ENCODE assay signal across 8 cellular contexts in genomic region chr19:44112802-44113137, GRCh38. TPM values are rescaled to one million over a fixed set of nuclear protein-coding genes. Genes with fewer than 3 reads are reported as not detected.
DNase-seq lines count a peak whose midpoint lies in the region; ATAC-seq and TF ChIP-seq lines count a peak whose summit lies in the region.

No MANE protein-coding gene starts in this region.

- no peak for TF ChIP-seq RAD21 in IMR-90 (IDR thresholded peaks at IDR 0.05; ENCODE audit: low read length)

- peak overlapping the region; percentile 62 for H3K4me2 ChIP-seq in IMR-90 (ENCODE audit: low read depth, low read length)

- 0 out of 2 replicates have a peak overlapping the region, but pooled peaks have one; percentile 19 for H4K5ac ChIP-seq in IMR-90 (ENCODE audit: low read depth, low read length)

- H3K36me3 Mint-ChIP-seq in chondrocyte (ENCODE audit: low read depth), result peaks cover 17% of the 10 kb centered on the region
- peaks cover 23% of the 10 kb centered on the region for H3K36me3 Mint-ChIP-seq in natural killer cell

- DNase-seq in IMR-90 (no peak), chondrocyte (ENCODE audit: low spot score) (no peak), natural killer cell (no peak), DMS 273 treated with DMSO at 0.1 percent for 48 hours (lab: John Stamatoyannopoulos, UW) (no peak)

- H3K4me3 ChIP-seq in IMR-90 (ENCODE audit: insufficient read depth, low read depth, low read length), result peak overlapping the region; percentile 67

- H3K4me3 Mint-ChIP-seq in chondrocyte (ENCODE audit: unreplicated experiment), result peak overlapping the region; percentile 94
- H3K4me3 Mint-ChIP-seq in natural killer cell, result peak overlapping the region; percentile 97

- POLR2A ChIA-PET in IMR-90 (lab: Charles Lee; ENCODE audit: unreplicated experiment), result no interaction called here

- no peak for TF ChIP-seq POLR2A in IMR-90 (IDR thresholded peaks at IDR 0.05; ENCODE audit: low read depth, low read length)

- peaks cover 10% of the 10 kb centered on the region for H3K36me3 ChIP-seq in IMR-90 (ENCODE audit: control insufficient read depth, insufficient read depth, low read length)

- dilution Hi-C loops in IMR-90 (cut with HindIII; ENCODE audit: low sequenced_read_pairs, unreplicated experiment), result no loop called here

- peak overlapping the region; percentile 83 for H3K4ac ChIP-seq in IMR-90 (ENCODE audit: low read depth, low read length)

- H3K4me1 Mint-ChIP-seq in chondrocyte (ENCODE audit: low read depth) (peaks cover 21% of the 10 kb centered on the region), natural killer cell (peaks cover 23 to 31% of the 10 kb centered on the region in 2 donors)

- TF ChIP-seq CTCF in IMR-90 (conservative IDR thresholded peaks at IDR 0.05; ENCODE audit: low read depth, low read length), result no peak
- TF ChIP-seq CTCF in chondrocyte (IDR thresholded peaks at IDR 0.05), result peak; percentile 40
- TF ChIP-seq CTCF in natural killer cell (IDR thresholded peaks at IDR 0.05), result no peak

- H4K20me1 ChIP-seq in IMR-90 (ENCODE audit: insufficient read depth, low read length), result no peaks in the 10 kb centered on the region

- H3K23ac ChIP-seq in IMR-90 (ENCODE audit: low read depth, low read length), result peak overlapping the region; percentile 50

- WGBS in IMR-90 (ENCODE audit: extremely low coverage in 2 of 2, insufficient read length in 1 of 2), 2 experiments, result 0% methylated on average over 7 of the region's 11 CpGs; no CpG with 5 or more reads in 1 of the 2 experiments

- H3K4me1 ChIP-seq in IMR-90 (ENCODE audit: control insufficient read depth, insufficient read depth, low read length), result no peaks in the 10 kb centered on the region

- peak overlapping the region; percentile 25 for H3K27ac ChIP-seq in IMR-90 (ENCODE audit: insufficient read depth, low read length)

- intact Hi-C loops in IMR-90 (cut with micrococcal nuclease) (loop anchor here (2.0 to 5.0 kb wide), 2 partner anchors 52 to 100 kb away; partner anchors contain the start of genes ZNF226 and ZNF227), natural killer cell (cut with micrococcal nuclease) (no loop called here)

- ATAC-seq in GM18498 (IDR thresholded peaks at IDR 0.05; ENCODE audit: unreplicated experiment), result peak; percentile 5
- ATAC-seq in IMR-90 (ENCODE audit: low read depth), result peak; percentile 15; the same call in 1 of the 2 replicates
- no peak for ATAC-seq in natural killer cell
- ATAC-seq in GM18861 (IDR thresholded peaks at IDR 0.05; ENCODE audit: unreplicated experiment), result no peak
- no peak for ATAC-seq in GM18907 (IDR thresholded peaks at IDR 0.05; ENCODE audit: unreplicated experiment)
- no peak for ATAC-seq in GM21576 (IDR thresholded peaks at IDR 0.05; ENCODE audit: unreplicated experiment)

- H3K18ac ChIP-seq in IMR-90 (ENCODE audit: low read depth, low read length), result no peak overlapping the region

- H3K9me3 Mint-ChIP-seq in chondrocyte (ENCODE audit: low read depth) (peaks cover 22% of the 10 kb centered on the region), natural killer cell (peaks cover 8 to 16% of the 10 kb centered on the region in 2 donors)

- no peak overlapping the region for H2BK20ac ChIP-seq in IMR-90 (ENCODE audit: low read depth, low read length)

- H2BK5ac ChIP-seq in IMR-90 (ENCODE audit: low read depth, low read length, poor library complexity, severe bottlenecking), result peak overlapping the region; percentile 18

- H3K27ac Mint-ChIP-seq in chondrocyte (ENCODE audit: unreplicated experiment) (peak overlapping the region; percentile 98), natural killer cell (peak overlapping the region; percentile 90 to 92)

- H3K27me3 Mint-ChIP-seq in chondrocyte (ENCODE audit: low read depth) (no peaks in the 10 kb centered on the region), natural killer cell (ENCODE audit: low read depth in 2 of 2) (no peaks in the 10 kb centered on the region)

- H2AFZ ChIP-seq in IMR-90 (replicated peaks; ENCODE audit: low read length, poor library complexity), result peak overlapping the region; percentile 95

- in situ Hi-C loops in IMR-90 (cut with MboI; ENCODE audit: low sequenced_read_pairs), result no loop called here

- peak overlapping the region; percentile 88 for H3K14ac ChIP-seq in IMR-90 (replicated peaks; ENCODE audit: low read depth, low read length)

- H2BK120ac ChIP-seq in IMR-90 (ENCODE audit: low read depth, low read length), result no peak overlapping the region

- H3K9me3 ChIP-seq in IMR-90 (ENCODE audit: control insufficient read depth, insufficient read depth, low read length), result peaks cover 8% of the 10 kb centered on the region

- no TSS peak for BruUV-seq in IMR-90 (replicated peaks; lab: Mats Ljungman, UMichigan)

- peak overlapping the region; percentile 12 for H2AK9ac ChIP-seq in IMR-90 (replicated peaks; ENCODE audit: low read depth, low read length, poor library complexity)

- H3K56ac ChIP-seq in IMR-90 (ENCODE audit: extremely low read depth, insufficient read depth, low read length), result peak overlapping the region; percentile 48

- CTCF ChIA-PET in IMR-90 (lab: Yijun Ruan, JAX), result no interaction called here

- H4K91ac ChIP-seq in IMR-90 (ENCODE audit: insufficient read depth, low read depth, low read length), result no peak overlapping the region

- H3K9ac ChIP-seq in IMR-90 (ENCODE audit: low read depth, low read length), result peak overlapping the region; percentile 63

- no peak overlapping the region for H2AK5ac ChIP-seq in IMR-90 (ENCODE audit: low read depth, low read length)

- no peaks in the 10 kb centered on the region for H3K27me3 ChIP-seq in IMR-90 (ENCODE audit: control insufficient read depth, insufficient read depth, low read length)

- no peak overlapping the region for H2BK15ac ChIP-seq in IMR-90 (ENCODE audit: low read depth, low read length)

- H4K8ac ChIP-seq in IMR-90 (ENCODE audit: low read depth in 2 of 2, low read length in 2 of 2), result peak overlapping the region in 1 of 2 experiments; percentile 78; a peak in 2 of 4 replicates

- H3K9me1 ChIP-seq in IMR-90 (ENCODE audit: insufficient read depth, low read length), result no peaks in the 10 kb centered on the region

- H3K79me1 ChIP-seq in IMR-90 (ENCODE audit: low read depth in 1 of 2, low read length in 2 of 2), result peaks cover 8 to 28% of the 10 kb centered on the region in 2 experiments; a peak in 3 of 4 replicates

TF ChIP-seq in IMR-90, 13 proteins besides CTCF, POLR2A, EP300 and RAD21:
- TF ChIP-seq MXI1 (IDR thresholded peaks at IDR 0.05; ENCODE audit: borderline replicate concordance, low read depth, low read length) (peak; percentile 66; the same call in 1 of the 2 replicates), CHD1 (IDR thresholded peaks at IDR 0.05; ENCODE audit: low read depth, low read length) (no peak)

RNA-seq across cellular contexts. Expression of gene ZNF225, which starts 0.4 kb away (rescaled TPM):
- total RNA-seq in IMR-90 (2012; rRNA removed), result 5.7 and 6.1 TPM in 2 replicates
- 1.1 and 1.5 TPM in 2 replicates for polyA plus RNA-seq in IMR-90 (2012; rRNA removed)
- polyA plus RNA-seq in IMR-90 (2012; cell fraction: cytosol; rRNA removed), result 0.15 and 0.26 TPM in 2 replicates
- 0.50 and 3.6 TPM in 2 replicates for polyA plus RNA-seq in IMR-90 (2012; cell fraction: nucleus; rRNA removed; ENCODE audit: low replicate concordance)
- total RNA-seq in chondrocyte, result 5.2 to 8.1 TPM (median 5.5 TPM) in 3 replicates
- 1 to 10 TPM; 1.5 to 3.6 (median 3.0) TPM for total RNA-seq in natural killer cell

RNA-seq across cellular contexts. Expression of gene ZNF224, which starts 18.6 kb away (rescaled TPM):
- total RNA-seq in IMR-90 (2012; rRNA removed) (24.4 and 26.3 TPM in 2 replicates), chondrocyte (18.1 to 22.7 TPM (median 20.2 TPM) in 3 replicates), natural killer cell (10 to 100 TPM; 52.2 to 57.6 (median 56.0) TPM)
- 5.7 and 10.3 TPM in 2 replicates for polyA plus RNA-seq in IMR-90 (2012; rRNA removed)
- 1.3 TPM in 2 replicates for polyA plus RNA-seq in IMR-90 (2012; cell fraction: cytosol; rRNA removed)
- polyA plus RNA-seq in IMR-90 (2012; cell fraction: nucleus; rRNA removed; ENCODE audit: low replicate concordance), result 11.7 and 67.5 TPM in 2 replicates

RNA-seq across cellular contexts. Expression of gene ZNF234, which starts 28.6 kb away (rescaled TPM):
- total RNA-seq in IMR-90 (2012; rRNA removed) (11.9 and 15.8 TPM in 2 replicates), chondrocyte (14.0 to 19.5 TPM (median 14.4 TPM) in 3 replicates), natural killer cell (1 to 10 TPM; 3.9 to 7.5 (median 5.5) TPM)
- 2.6 and 4.0 TPM in 2 replicates for polyA plus RNA-seq in IMR-90 (2012; rRNA removed)
- 0.37 and 0.41 TPM in 2 replicates for polyA plus RNA-seq in IMR-90 (2012; cell fraction: cytosol; rRNA removed)
- polyA plus RNA-seq in IMR-90 (2012; cell fraction: nucleus; rRNA removed; ENCODE audit: low replicate concordance), result 6.2 and 18.0 TPM in 2 replicates

RNA-seq across cellular contexts. Expression of gene ZNF284, which starts 40.8 kb away (rescaled TPM):
- 4.1 and 5.0 TPM in 2 replicates for total RNA-seq in IMR-90 (2012; rRNA removed)
- 0.96 and 1.2 TPM in 2 replicates for polyA plus RNA-seq in IMR-90 (2012; rRNA removed)
- 0.18 and 0.22 TPM in 2 replicates for polyA plus RNA-seq in IMR-90 (2012; cell fraction: cytosol; rRNA removed)
- 0.72 and 3.1 TPM in 2 replicates for polyA plus RNA-seq in IMR-90 (2012; cell fraction: nucleus; rRNA removed; ENCODE audit: low replicate concordance)
- 3.2 to 4.3 TPM (median 4.1 TPM) in 3 replicates for total RNA-seq in chondrocyte
- total RNA-seq in natural killer cell, result 1 to 10 TPM; 3.2 to 4.6 (median 3.8) TPM

RNA-seq across cellular contexts. Expression of gene ZNF226, which starts 52.1 kb away (rescaled TPM):
- total RNA-seq in IMR-90 (2012; rRNA removed), result 14.0 and 16.7 TPM in 2 replicates
- 12.6 and 15.7 TPM in 2 replicates for polyA plus RNA-seq in IMR-90 (2012; rRNA removed)
- polyA plus RNA-seq in IMR-90 (2012; cell fraction: cytosol; rRNA removed), result 4.1 and 10.8 TPM in 2 replicates
- polyA plus RNA-seq in IMR-90 (2012; cell fraction: nucleus; rRNA removed; ENCODE audit: low replicate concordance), result 5.4 and 30.3 TPM in 2 replicates
- total RNA-seq in chondrocyte, result 20.5 to 34.2 TPM (median 25.0 TPM) in 3 replicates
- 10 to 100 TPM; 11.1 to 16.0 (median 15.0) TPM for total RNA-seq in natural killer cell

Comparison
In these comparisons a context has a peak if more than half of its experiments do, and no peak if none do; other contexts are left out.
1. ATAC-seq: peak in GM18498 (single experiment) and IMR-90 (single experiment); none in natural killer cell (0 of 3), GM18861 (single experiment), GM18907 (single experiment) and GM21576 (single experiment).